Comparison of ENCODE assay signal across 8 cellular contexts in the genomic region with DNA sequence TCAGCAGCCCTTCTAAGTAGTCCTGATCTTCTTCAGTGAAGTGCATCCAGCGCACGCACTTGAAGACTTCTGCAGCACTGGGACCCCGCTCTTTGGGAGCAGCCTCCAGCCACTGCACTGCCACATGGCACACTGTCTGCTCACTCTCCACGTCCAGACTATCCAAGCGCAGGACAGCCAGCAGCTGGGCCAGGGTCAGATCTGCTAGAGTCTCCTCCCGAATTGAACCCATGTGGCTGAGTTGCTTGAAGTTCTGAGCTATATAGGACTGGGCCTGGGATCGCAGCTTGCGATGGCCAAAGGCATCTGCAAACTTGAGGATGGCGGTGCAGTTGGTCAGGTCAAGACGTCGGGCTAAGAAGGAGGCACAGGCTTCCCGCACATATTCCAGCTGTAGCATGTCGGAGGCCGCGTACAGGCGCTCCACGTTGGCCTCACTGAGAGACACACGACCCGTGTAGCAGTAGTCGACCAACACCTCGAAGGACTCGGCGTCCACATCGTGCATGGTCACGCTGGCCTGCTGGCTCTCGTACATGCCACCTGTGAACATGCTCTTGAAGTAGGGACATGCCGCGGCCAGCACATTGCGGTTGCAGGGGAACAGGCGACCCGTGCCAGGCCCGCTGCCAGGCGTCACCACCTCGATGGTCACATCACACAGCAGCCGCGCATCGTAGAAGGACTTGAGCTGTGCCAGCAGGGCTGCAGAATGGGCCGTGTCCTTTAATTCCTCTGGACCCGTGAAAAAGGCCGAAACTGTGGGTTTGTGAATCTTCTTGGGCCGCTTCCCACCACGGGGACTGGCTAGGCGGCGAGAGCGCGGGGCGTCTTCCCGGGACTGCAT. TPM values are rescaled to one million over a fixed set of nuclear protein-coding genes. Genes with fewer than 3 reads are reported as not detected.
DNase-seq lines count a peak whose midpoint lies in the region; TF ChIP-seq lines count a peak whose summit lies in the region.
"Not testable (repeated sequence)": the region's sequence is repeated elsewhere in the genome, so short reads cannot be mapped to it uniquely, and the experiment has no call there.

No MANE protein-coding gene starts in this region.

- peak overlapping the region; percentile 72 for H3K4me3 ChIP-seq in GM12875 (ENCODE audit: low read depth, low read length)
- H3K4me3 ChIP-seq in HFF-Myc (replicated peaks; ENCODE audit: low read depth, low read length) = peak overlapping the region; percentile 69
- peak overlapping the region; percentile 88 for H3K4me3 ChIP-seq in Jurkat, Clone E6-1 (ENCODE audit: low read length)
- H3K4me3 ChIP-seq in cardiac fibroblast (replicated peaks in 1 of 2; ENCODE audit: low read depth in 2 of 2, low read length in 2 of 2) = peak overlapping the region; percentile 78 to 85
- H3K4me3 ChIP-seq in hepatocyte = peak overlapping the region; percentile 48
- peak overlapping the region; percentile 82 for H3K4me3 ChIP-seq in neuron (ENCODE audit: low read length)
- H3K4me3 ChIP-seq in tibial artery = peak overlapping the region; percentile 61 to 86

- not testable (repeated sequence) for H3K9me2 ChIP-seq in hepatocyte (replicated peaks; ENCODE audit: insufficient read depth)

- not testable (repeated sequence) for H3K9me3 ChIP-seq in hepatocyte (ENCODE audit: low read depth); neuron (ENCODE audit: low read length); tibial artery

- WGBS in hepatocyte (ENCODE audit: low lambda C conversion rate, missing lambda C conversion rate) = 45% methylated on average over 48 of the region's 48 CpGs

- not testable (repeated sequence) for H4K20me1 ChIP-seq in hepatocyte (ENCODE audit: insufficient read depth, poor library complexity, severe bottlenecking)

- H2AFZ ChIP-seq in hepatocyte (peak overlapping the region; percentile 85), neuron (ENCODE audit: low read depth, low read length) (peak overlapping the region; percentile 96)

- H3K27me3 ChIP-seq in hepatocyte; neuron (ENCODE audit: insufficient read depth, low read length); tibial artery: not testable (repeated sequence)

- peaks cover 37% of the 10 kb centered on the region for H3K79me2 ChIP-seq in hepatocyte

- H3K27ac ChIP-seq in VCaP (peak overlapping the region; percentile 73), hepatocyte (peak overlapping the region; percentile 32), tibial artery (peak overlapping the region; percentile 75 to 82)

- not testable (repeated sequence) for DNase-seq in HFF-Myc (ENCODE audit: extremely low read depth, low read depth); Jurkat, Clone E6-1 (ENCODE audit: low read depth, low spot score); cardiac fibroblast (ENCODE audit: low read depth in 2 of 2); hepatocyte (ENCODE audit: low spot score); tibial artery

- H3K4me2 ChIP-seq in hepatocyte = peak overlapping the region; percentile 83

- intact Hi-C loops in tibial artery (cut with DNase I; ENCODE audit: low total_unique reads) = loop anchor here (2.0 to 5.0 kb wide), 2 partner anchors 63 to 80 kb away; partner anchors contain the start of gene KBTBD7

- not testable (repeated sequence) for H3K36me3 ChIP-seq in hepatocyte (replicated peaks; ENCODE audit: insufficient read depth, low read depth); neuron (ENCODE audit: insufficient read depth, low read length); tibial artery

- peaks cover 15% of the 10 kb centered on the region for H3K4me1 ChIP-seq in hepatocyte (ENCODE audit: insufficient read depth)
- H3K4me1 ChIP-seq in neuron (ENCODE audit: insufficient read depth, low read length) = peaks cover 17% of the 10 kb centered on the region
- peaks cover 0 to 45% (median 16%) of the 10 kb centered on the region in 4 donors for H3K4me1 ChIP-seq in tibial artery

- TF ChIP-seq CTCF in GM12875 (IDR thresholded peaks at IDR 0.05; ENCODE audit: borderline replicate concordance, insufficient read depth, low read depth, low read length); HFF-Myc (IDR thresholded peaks at IDR 0.05; ENCODE audit: low read depth, low read length, missing control alignments); VCaP (conservative IDR thresholded peaks at IDR 0.05); cardiac fibroblast (IDR thresholded peaks at IDR 0.05; ENCODE audit: low read depth, low read length); hepatocyte (IDR thresholded peaks at IDR 0.05; ENCODE audit: poor library complexity); tibial artery (IDR thresholded peaks at IDR 0.05): not testable (repeated sequence)

RNA-seq across cellular contexts. Expression of gene KBTBD6, which starts 0.7 kb away (rescaled TPM):
- 7.8 TPM for polyA plus RNA-seq in Jurkat, Clone E6-1 (2012; ENCODE audit: insufficient read depth, insufficient read length)
- total RNA-seq in hepatocyte = 6.9 and 8.7 TPM in 2 replicates
- polyA plus RNA-seq in hepatocyte = 3.5 TPM in 2 replicates
